Comparison of ENCODE assay signal across 18 cellular contexts in genomic region chr2:205835982-205836381, GRCh38.
DNase-seq lines count a peak whose midpoint lies in the region; ATAC-seq and TF ChIP-seq lines count a peak whose summit lies in the region.
"Had no signal": no experiment of that assay in that cellular context is flagged by ENCODE, and none has a peak within 500 bp of the region (broad histone marks: within the 10 kb centered on the region; RNA-seq: fewer than 3 reads in every experiment).

No MANE protein-coding gene starts in this region.

- no peak overlapping the region for H3K23ac ChIP-seq in trophoblast cell (ENCODE audit: low read length)

- H2AFZ ChIP-seq in hepatocyte (no peak overlapping the region), trophoblast cell (ENCODE audit: insufficient read depth, low read length, poor library complexity) (no peak overlapping the region)

- H3K4ac ChIP-seq in trophoblast cell (ENCODE audit: low read depth, low read length): no peak overlapping the region

- no peaks in the 10 kb centered on the region for H3K9me2 ChIP-seq in hepatocyte (replicated peaks; ENCODE audit: insufficient read depth)
- H3K9me2 ChIP-seq: SK-N-SH had no signal

- H3K4me2 ChIP-seq in hepatocyte: no peak overlapping the region
- H3K4me2 ChIP-seq in trophoblast cell (ENCODE audit: low read length): no peak overlapping the region
- H3K4me2 ChIP-seq: SK-N-SH had no signal

- H2AK5ac ChIP-seq in trophoblast cell (ENCODE audit: low read length): no peak overlapping the region

- H3K27me3 ChIP-seq in hepatocyte: no peaks in the 10 kb centered on the region
- no peaks in the 10 kb centered on the region for H3K27me3 ChIP-seq in trophoblast cell (ENCODE audit: insufficient read depth, low read length)
- H3K27me3 ChIP-seq in vagina: no peaks in the 10 kb centered on the region
- H3K27me3 ChIP-seq: Peyer's patch had no signal

- H4K91ac ChIP-seq in trophoblast cell (ENCODE audit: low read depth, low read length): peak overlapping the region; percentile 28

- H3K27ac ChIP-seq in hepatocyte (peak overlapping the region; percentile 58), trophoblast cell (ENCODE audit: low read depth, low read length) (no peak overlapping the region), vagina (peak overlapping the region; percentile 33)

- H3K27ac Mint-ChIP-seq in WTC11: peak overlapping the region; percentile 50; the same call in 1 of the 2 replicates
- H3K27ac Mint-ChIP-seq: B cell; CD4-positive, CD25-positive, alpha-beta regulatory T cell had no signal

- H3K4me3 Mint-ChIP-seq in WTC11: peak overlapping the region; percentile 16; the same call in 1 of the 2 replicates
- H3K4me3 Mint-ChIP-seq: B cell; CD4-positive, CD25-positive, alpha-beta regulatory T cell had no signal

- H3K4me3 ChIP-seq in hepatocyte (no peak overlapping the region), trophoblast cell (ENCODE audit: low read depth, low read length) (no peak overlapping the region), vagina (no peak overlapping the region)
- H3K4me3 ChIP-seq: GM12878, K562, Peyer's patch had no signal

- TF ChIP-seq CTCF in WTC11 (IDR thresholded peaks at IDR 0.05) (no peak), hepatocyte (IDR thresholded peaks at IDR 0.05; ENCODE audit: poor library complexity) (no peak), vagina (IDR thresholded peaks at IDR 0.05) (no peak)

- H2BK5ac ChIP-seq in trophoblast cell (ENCODE audit: low read depth, low read length, poor library complexity): no peak overlapping the region

- CTCF ChIA-PET in WTC11 (lab: Charles Lee): interaction anchor here (1.9 kb wide), 1 partner anchor 23 kb away, joined by 5 read pairs; no protein-coding TSS in a partner anchor

- H3K4me1 ChIP-seq in hepatocyte (ENCODE audit: insufficient read depth) (peaks cover 27% of the 10 kb centered on the region), trophoblast cell (ENCODE audit: control insufficient read depth in 1 of 2, insufficient read depth in 2 of 2, low read length in 2 of 2) (peaks cover 6 to 7% of the 10 kb centered on the region in 2 experiments), vagina (peaks cover 7% of the 10 kb centered on the region)
- H3K4me1 ChIP-seq: Peyer's patch had no signal

- no peaks in the 10 kb centered on the region for H3K9me3 ChIP-seq in hepatocyte (ENCODE audit: low read depth)
- no peaks in the 10 kb centered on the region for H3K9me3 ChIP-seq in trophoblast cell (ENCODE audit: insufficient read depth, low read depth, low read length)
- no peaks in the 10 kb centered on the region for H3K9me3 ChIP-seq in vagina
- H3K9me3 ChIP-seq: Peyer's patch, SK-N-SH had no signal

- no peak overlapping the region for H4K8ac ChIP-seq in trophoblast cell (ENCODE audit: low read depth, low read length)

- H3K9me3 Mint-ChIP-seq in WTC11: peaks cover 33% of the 10 kb centered on the region

- peak overlapping the region; percentile 17 for H2BK120ac ChIP-seq in trophoblast cell (ENCODE audit: insufficient read depth, low read length, poor library complexity)

- peaks cover 28% of the 10 kb centered on the region for H3K36me3 Mint-ChIP-seq in WTC11
- H3K36me3 Mint-ChIP-seq: CD4-positive, CD25-positive, alpha-beta regulatory T cell had no signal

- peaks cover 30% of the 10 kb centered on the region for H3K4me1 Mint-ChIP-seq in WTC11
- H3K4me1 Mint-ChIP-seq: B cell; CD4-positive, CD25-positive, alpha-beta regulatory T cell had no signal

- H3K27me3 Mint-ChIP-seq in WTC11 (ENCODE audit: low read depth): no peaks in the 10 kb centered on the region

- no peak for TF ChIP-seq POLR2A in vagina (IDR thresholded peaks at IDR 0.05)

- DNase-seq in WTC11 (ENCODE audit: low spot score) (no peak), hepatocyte (ENCODE audit: low spot score) (no peak), trophoblast cell (no peak), vagina (ENCODE audit: extremely low spot score in 2 of 2) (no peak), GM19238 (ENCODE audit: insufficient read length, low spot score) (no peak), COLO829 (ENCODE audit: low spot score) (no peak), NCI-H1694 (lab: John Stamatoyannopoulos, UW) (no peak)
- DNase-seq: CD4-positive, CD25-positive, alpha-beta regulatory T cell; GDM1; GOT3; MV-4-11; NCI-H1436 treated with DMSO at 0.1 percent for 48 hours; Peyer's patch; Right ventricle myocardium superior; SK-N-SH had no signal

- H4K20me1 ChIP-seq in hepatocyte (ENCODE audit: insufficient read depth, poor library complexity, severe bottlenecking): no peaks in the 10 kb centered on the region

- H3K14ac ChIP-seq in trophoblast cell (ENCODE audit: low read length): no peak overlapping the region

- no peak overlapping the region for H2BK12ac ChIP-seq in trophoblast cell (ENCODE audit: low read length)

- H3K79me1 ChIP-seq in trophoblast cell (ENCODE audit: low read length): peaks cover 2% of the 10 kb centered on the region

- no peak overlapping the region for H3K18ac ChIP-seq in trophoblast cell (ENCODE audit: low read length)

- H4K12ac ChIP-seq in trophoblast cell (ENCODE audit: low read depth, low read length): no peak overlapping the region

- intact Hi-C loops in vagina (cut with DNase I): no loop called here

- WGBS in hepatocyte (ENCODE audit: low lambda C conversion rate, missing lambda C conversion rate): 49% methylated on average over 4 of the region's 4 CpGs
- no CpG with 5 or more reads among the region's 4 CpGs for WGBS in trophoblast cell (ENCODE audit: extremely low coverage, insufficient coverage, insufficient read length)

- H3K36me3 ChIP-seq in hepatocyte (replicated peaks; ENCODE audit: insufficient read depth, low read depth): no peaks in the 10 kb centered on the region
- H3K36me3 ChIP-seq in trophoblast cell (ENCODE audit: control insufficient read depth in 1 of 2, insufficient read depth in 2 of 2, low read length in 2 of 2): no peaks in the 10 kb centered on the region
- no peaks in the 10 kb centered on the region for H3K36me3 ChIP-seq in vagina
- H3K36me3 ChIP-seq: Peyer's patch had no signal

- POLR2A ChIA-PET in WTC11 (lab: Charles Lee): no interaction called here

- H3K79me2 ChIP-seq in hepatocyte: no peaks in the 10 kb centered on the region
- H3K79me2 ChIP-seq in trophoblast cell (ENCODE audit: control insufficient read depth, insufficient read depth, low read length, poor library complexity): no peaks in the 10 kb centered on the region

- peak; percentile 61 for ATAC-seq in WTC11
- ATAC-seq: GM12878, K562 had no signal

- H3K9ac ChIP-seq in trophoblast cell (ENCODE audit: low read length): no peak overlapping the region
- H3K9ac ChIP-seq: SK-N-SH had no signal

TF ChIP-seq in WTC11, 78 proteins besides CTCF, POLR2A, EP300 and RAD21:
- TF ChIP-seq JUN (CRISPR knock-in tag; IDR thresholded peaks at IDR 0.05): no peak
- TF ChIP-seq FOXJ3 (CRISPR knock-in tag; IDR thresholded peaks at IDR 0.05; ENCODE audit: borderline replicate concordance): no peak
- no peak for TF ChIP-seq FOXP1 (CRISPR knock-in tag; IDR thresholded peaks at IDR 0.05; ENCODE audit: borderline replicate concordance)
